16 cellular contexts compared by ENCODE assay signal in the genomic region with DNA sequence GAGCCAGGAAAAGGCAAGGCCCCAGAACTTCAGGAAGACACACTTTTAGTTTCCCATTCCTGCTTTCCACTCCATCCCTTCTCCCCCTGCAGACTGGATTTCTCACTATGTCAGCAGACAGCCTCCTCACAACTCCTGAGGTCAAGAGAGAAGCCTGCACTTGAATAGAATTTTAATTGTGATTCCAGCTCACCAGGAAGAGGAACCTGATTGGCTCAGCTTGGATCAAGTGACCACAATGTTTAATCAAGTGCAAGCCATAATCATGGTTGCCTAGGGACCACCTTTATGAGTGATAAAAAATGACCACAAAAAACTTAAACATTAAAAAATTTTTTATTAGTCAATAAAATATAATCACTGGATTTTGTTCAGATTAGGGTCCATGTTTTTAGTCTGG.
"Had no signal": no experiment of that assay in that cellular context is flagged by ENCODE, and none has a peak within 500 bp of the region (broad histone marks: within the 10 kb centered on the region; RNA-seq: fewer than 3 reads in every experiment).

No MANE protein-coding gene starts in this region.

- ATAC-seq: activated T-helper 17 cell treated with anti-CD3 and anti-CD28 coated beads, Interleukin-2, amount 50 U/mL, for 72 hours; left ventricle myocardium superior; natural killer cell; stimulated activated naive B cell treated with anti-CD40 and anti-IgM and Interleukin-4, amounts not matched to agents 10 μg/mL and 1 μg/mL and 100 μg/mL, for 72 hours had no signal

- H3K4me3 ChIP-seq: right atrium auricular region, tibial artery had no signal

- H3K4me1 Mint-ChIP-seq: activated naive CD4-positive, alpha-beta T cell treated with anti-CD3 and anti-CD28 coated beads, Interleukin-2, amount 10 ng/mL, durations not matched to agents 7 days and 5 days; activated T-helper 17 cell treated with anti-CD3 and anti-CD28 coated beads, Interleukin-2, amount 50 U/mL, for 72 hours; memory B cell; natural killer cell; stimulated activated naive B cell treated with anti-CD40 and anti-IgM and Interleukin-4, amounts not matched to agents 10 μg/mL and 1 μg/mL and 100 μg/mL, for 72 hours had no signal

- H3K27me3 Mint-ChIP-seq: activated naive CD4-positive, alpha-beta T cell treated with anti-CD3 and anti-CD28 coated beads, Interleukin-2, amount 10 ng/mL, durations not matched to agents 7 days and 5 days; progenitor cell of endocrine pancreas had no signal

- FAIRE-seq: astrocyte, bronchial epithelial cell, urothelium cell line had no signal

- H3K4me1 ChIP-seq: right atrium auricular region, tibial artery had no signal

- DNase-seq: activated CD4-positive, alpha-beta T cell treated with anti-CD3 and anti-CD28 coated beads, Interleukin-2, amount 50 U/mL, for 48 hours; activated naive CD4-positive, alpha-beta T cell treated with anti-CD3 and anti-CD28 coated beads, Interleukin-2, amount 10 ng/mL, durations not matched to agents 7 days and 5 days; erythroblast; left ventricle myocardium superior; natural killer cell; stimulated activated CD4-positive, alpha-beta T cell treated with anti-CD3 and anti-CD28 coated beads, Interleukin-2, amount 100 ng/mL, for 48 hours; stimulated activated naive B cell treated with anti-CD40 and anti-IgM and Interleukin-4, amounts not matched to agents 10 μg/mL and 1 μg/mL and 100 μg/mL, for 72 hours; tibial artery had no signal

- H3K36me3 ChIP-seq: right atrium auricular region, tibial artery had no signal

- H3K27ac Mint-ChIP-seq: activated naive CD4-positive, alpha-beta T cell treated with anti-CD3 and anti-CD28 coated beads, Interleukin-2, amount 10 ng/mL, durations not matched to agents 7 days and 5 days; activated T-helper 17 cell treated with anti-CD3 and anti-CD28 coated beads, Interleukin-2, amount 50 U/mL, for 72 hours; memory B cell; natural killer cell; progenitor cell of endocrine pancreas; stimulated activated naive B cell treated with anti-CD40 and anti-IgM and Interleukin-4, amounts not matched to agents 10 μg/mL and 1 μg/mL and 100 μg/mL, for 72 hours had no signal

- H3K27ac ChIP-seq: right atrium auricular region, tibial artery, VCaP had no signal

- H3K27me3 ChIP-seq: right atrium auricular region, tibial artery had no signal

- H3K36me3 Mint-ChIP-seq: activated naive CD4-positive, alpha-beta T cell treated with anti-CD3 and anti-CD28 coated beads, Interleukin-2, amount 10 ng/mL, durations not matched to agents 7 days and 5 days; natural killer cell; stimulated activated naive B cell treated with anti-CD40 and anti-IgM and Interleukin-4, amounts not matched to agents 10 μg/mL and 1 μg/mL and 100 μg/mL, for 72 hours had no signal

- H3K4me3 Mint-ChIP-seq: activated naive CD4-positive, alpha-beta T cell treated with anti-CD3 and anti-CD28 coated beads, Interleukin-2, amount 10 ng/mL, durations not matched to agents 7 days and 5 days; activated T-helper 17 cell treated with anti-CD3 and anti-CD28 coated beads, Interleukin-2, amount 50 U/mL, for 72 hours; memory B cell; natural killer cell; stimulated activated naive B cell treated with anti-CD40 and anti-IgM and Interleukin-4, amounts not matched to agents 10 μg/mL and 1 μg/mL and 100 μg/mL, for 72 hours had no signal
